ENCODE assay signal across 21 cellular contexts in the genomic region with DNA sequence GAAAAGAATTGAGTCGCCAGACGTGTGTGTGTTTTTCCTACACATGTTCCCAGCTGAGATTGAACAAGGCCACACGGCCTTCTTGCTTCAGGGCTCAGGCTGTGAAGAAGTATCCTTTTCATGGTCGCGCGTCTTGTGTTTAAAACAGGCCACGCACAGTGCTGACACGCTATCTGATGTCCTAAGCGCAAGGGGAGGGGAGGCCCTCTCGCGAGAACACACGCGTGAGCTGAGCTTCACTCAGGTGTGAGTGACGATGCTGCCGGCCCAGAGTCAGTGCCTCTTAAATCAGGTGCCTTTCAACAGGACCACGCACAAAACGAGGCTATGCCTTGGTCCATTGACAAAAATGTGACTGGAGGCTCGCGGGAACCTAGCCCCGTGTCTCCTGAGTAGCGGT.
DNase-seq lines count a peak whose midpoint lies in the region; TF ChIP-seq lines count a peak whose summit lies in the region.
"Had no signal": no experiment of that assay in that cellular context is flagged by ENCODE, and none has a peak within 500 bp of the region (broad histone marks: within the 10 kb centered on the region; RNA-seq: fewer than 3 reads in every experiment).

No MANE protein-coding gene starts in this region.

- no peak overlapping the region for H3K4me3 ChIP-seq in neural progenitor cell
- H3K4me3 ChIP-seq in H7 (ENCODE audit: insufficient read depth, low read depth, low read length): no peak overlapping the region
- H3K4me3 ChIP-seq: BLaER1, GM12878 had no signal

- peaks cover 2% of the 10 kb centered on the region for H3K9me3 Mint-ChIP-seq in neural progenitor cell
- H3K9me3 Mint-ChIP-seq: CD14-positive monocyte; CD4-positive, alpha-beta memory T cell; CD8-positive, alpha-beta memory T cell had no signal

- no peaks in the 10 kb centered on the region for H3K4me1 ChIP-seq in neural progenitor cell
- H3K4me1 ChIP-seq: BE2C had no signal

- H3K79me2 ChIP-seq in neural progenitor cell (ENCODE audit: low read depth): no peaks in the 10 kb centered on the region

- peaks cover 10% of the 10 kb centered on the region for H3K4me1 Mint-ChIP-seq in neural progenitor cell
- H3K4me1 Mint-ChIP-seq: CD14-positive monocyte had no signal

- no peaks in the 10 kb centered on the region for H4K20me1 ChIP-seq in neural progenitor cell (ENCODE audit: low read depth)
- H4K20me1 ChIP-seq: BLaER1 had no signal

- no peaks in the 10 kb centered on the region for H3F3A ChIP-seq in neural progenitor cell (ENCODE audit: low read depth)

- DNase-seq in NCI-H526 (lab: John Stamatoyannopoulos, UW) (peak; percentile 29 to 45), NCI-H526 treated with DMSO at 0.1 percent for 48 hours (lab: John Stamatoyannopoulos, UW) (no peak), neural progenitor cell (ENCODE audit: low spot score) (no peak), nucleus accumbens (lab: John Stamatoyannopoulos, UW) (no peak), H7 (no peak)
- DNase-seq: BE2C; C1 segment of cervical spinal cord; CD4-positive, alpha-beta memory T cell; CD4-positive, CD25-positive, alpha-beta regulatory T cell; CD8-positive, alpha-beta memory T cell; DMS 273 treated with DMSO at 0.1 percent for 48 hours; DMS153; DMS53; DMS79; DND-41; EL; GDM1 had no signal

- TF ChIP-seq CTCF in neural progenitor cell (IDR thresholded peaks at IDR 0.05): no peak

- H3K9ac ChIP-seq in neural progenitor cell: no peak overlapping the region
- H3K9ac ChIP-seq: BLaER1 had no signal

- H3K9me3 ChIP-seq in neural progenitor cell (ENCODE audit: low read depth): no peaks in the 10 kb centered on the region
- H3K9me3 ChIP-seq: BE2C, BLaER1 had no signal

- no peak overlapping the region for H3K4me2 ChIP-seq in neural progenitor cell

- H3K36me3 Mint-ChIP-seq in neural progenitor cell: no peaks in the 10 kb centered on the region
- H3K36me3 Mint-ChIP-seq: CD14-positive monocyte; CD4-positive, alpha-beta memory T cell; CD4-positive, CD25-positive, alpha-beta regulatory T cell; CD8-positive, alpha-beta memory T cell had no signal

- H3K36me3 ChIP-seq in neural progenitor cell (no peaks in the 10 kb centered on the region), H7 (replicated peaks; ENCODE audit: control insufficient read depth, insufficient read depth, low read length) (no peaks in the 10 kb centered on the region)
- H3K36me3 ChIP-seq: BE2C, BLaER1 had no signal

- H2AFZ ChIP-seq in neural progenitor cell (replicated peaks): no peak overlapping the region

- peaks cover 9% of the 10 kb centered on the region for H3K27me3 Mint-ChIP-seq in neural progenitor cell (ENCODE audit: insufficient read depth, low read depth)

- H3K27me3 ChIP-seq in neural progenitor cell (no peaks in the 10 kb centered on the region), H7 (ENCODE audit: control insufficient read depth, insufficient read depth, low read length) (no peaks in the 10 kb centered on the region)
- H3K27me3 ChIP-seq: BLaER1 had no signal

- H3K27ac Mint-ChIP-seq in neural progenitor cell: peak overlapping the region; percentile 69
- H3K27ac Mint-ChIP-seq: CD14-positive monocyte; CD4-positive, alpha-beta memory T cell; CD4-positive, CD25-positive, alpha-beta regulatory T cell had no signal

- H3K27ac ChIP-seq in neural progenitor cell: no peak overlapping the region
- H3K27ac ChIP-seq: 22Rv1, BLaER1 had no signal

- H3K4me3 Mint-ChIP-seq in neural progenitor cell: no peak overlapping the region
- H3K4me3 Mint-ChIP-seq: CD14-positive monocyte; CD4-positive, alpha-beta memory T cell; CD4-positive, CD25-positive, alpha-beta regulatory T cell; CD8-positive, alpha-beta memory T cell had no signal

Comparison
In these comparisons a context has a peak if more than half of its experiments do, and no peak if none do; other contexts are left out.
1. DNase-seq: peak in NCI-H526 (2 of 2); none in NCI-H526 treated with DMSO at 0.1 percent for 48 hours (single experiment), neural progenitor cell (single experiment), nucleus accumbens (0 of 56) and H7 (single experiment).